In genomic region chr19:40420766-40421467, GRCh38 we compare ENCODE assay signal across 1 cellular context.
TF ChIP-seq lines count a peak whose summit lies in the region.

No MANE protein-coding gene starts in this region.

TF ChIP-seq in HepG2, 621 proteins besides CTCF, POLR2A, EP300 and RAD21 (continued from another document and continues in another):
- TF ChIP-seq MXD3 (CRISPR knock-in tag; IDR thresholded peaks at IDR 0.05) (peak; percentile 19; the same call in 1 of the 2 replicates), CEBPB (IDR thresholded peaks at IDR 0.05; ENCODE audit: borderline replicate concordance, low read depth, low read length) (no peak), ZNF709 (CRISPR knock-in tag; IDR thresholded peaks at IDR 0.05) (peak; percentile 91), ZFYVE20 (CRISPR knock-in tag; IDR thresholded peaks at IDR 0.05; ENCODE audit: borderline replicate concordance, low read depth) (0 out of 2 replicates have a peak, but pooled peaks have one; percentile 65), CAMTA2 (CRISPR knock-in tag; IDR thresholded peaks at IDR 0.05; ENCODE audit: borderline replicate concordance) (no peak), ZNF776 (CRISPR knock-in tag; IDR thresholded peaks at IDR 0.05) (peak; percentile 79; the same call in 1 of the 2 replicates), ZNF546 (CRISPR knock-in tag; conservative IDR thresholded peaks at IDR 0.05) (peak; percentile 53; the same call in 1 of the 2 replicates), ISL2 (CRISPR knock-in tag; IDR thresholded peaks at IDR 0.05) (peak; percentile 75), FOXO1 (CRISPR knock-in tag; IDR thresholded peaks at IDR 0.05) (no peak), THYN1 (CRISPR knock-in tag; IDR thresholded peaks at IDR 0.05; ENCODE audit: borderline replicate concordance, low read depth) (no peak), ZNF609 (CRISPR knock-in tag; IDR thresholded peaks at IDR 0.05; ENCODE audit: borderline replicate concordance) (0 out of 2 replicates have a peak, but pooled peaks have one; percentile 10), SOX5 (CRISPR knock-in tag; IDR thresholded peaks at IDR 0.05; ENCODE audit: borderline replicate concordance) (peak; percentile 63; the same call in 1 of the 2 replicates), ZNF724P (CRISPR knock-in tag; IDR thresholded peaks at IDR 0.05; ENCODE audit: borderline replicate concordance) (peak; percentile 40; the same call in 1 of the 2 replicates), SALL2 (CRISPR knock-in tag; IDR thresholded peaks at IDR 0.05) (no peak; the same call in 1 of the 2 replicates), RXRA (CRISPR knock-in tag; IDR thresholded peaks at IDR 0.05) (peak; percentile 79), CBFB (CRISPR knock-in tag; IDR thresholded peaks at IDR 0.05) (peak; percentile 76), HOXA3 (CRISPR knock-in tag; IDR thresholded peaks at IDR 0.05) (peak; percentile 79), CHD2 (IDR thresholded peaks at IDR 0.05; ENCODE audit: low read depth, low read length) (no peak), HNRNPLL (IDR thresholded peaks at IDR 0.05; ENCODE audit: low read depth, low read length, poor library complexity, severe bottlenecking) (peak; percentile 76), NCOA2 (CRISPR knock-in tag; IDR thresholded peaks at IDR 0.05) (no peak; the same call in 1 of the 2 replicates), NFAT5 (CRISPR knock-in tag; IDR thresholded peaks at IDR 0.05) (no peak), EHMT2 (IDR thresholded peaks at IDR 0.05; ENCODE audit: borderline replicate concordance, low read depth, low read length) (no peak), TFE3 (CRISPR knock-in tag; IDR thresholded peaks at IDR 0.05) (peak; percentile 77; the same call in 1 of the 2 replicates), ELF4 (CRISPR knock-in tag; IDR thresholded peaks at IDR 0.05; ENCODE audit: borderline replicate concordance) (peak; percentile 87), IKZF4 (CRISPR knock-in tag; IDR thresholded peaks at IDR 0.05; ENCODE audit: borderline replicate concordance, low read depth, not compliant biosample characterization) (peak; percentile 92), FOXJ3 (CRISPR knock-in tag; IDR thresholded peaks at IDR 0.05; ENCODE audit: borderline replicate concordance) (no peak), HNRNPUL1 (IDR thresholded peaks at IDR 0.05; ENCODE audit: low read depth, low read length) (no peak; the same call in 1 of the 2 replicates), ZNF687 (CRISPR knock-in tag; IDR thresholded peaks at IDR 0.05) (peak; percentile 97), PLSCR1 (CRISPR knock-in tag; IDR thresholded peaks at IDR 0.05; ENCODE audit: borderline replicate concordance) (no peak), IRF2 (CRISPR knock-in tag; IDR thresholded peaks at IDR 0.05) (peak; percentile 65; the same call in 1 of the 2 replicates), E2F2 (CRISPR knock-in tag; IDR thresholded peaks at IDR 0.05; ENCODE audit: borderline replicate concordance) (no peak), BCLAF1 (IDR thresholded peaks at IDR 0.05) (no peak)
